In the genomic region with DNA sequence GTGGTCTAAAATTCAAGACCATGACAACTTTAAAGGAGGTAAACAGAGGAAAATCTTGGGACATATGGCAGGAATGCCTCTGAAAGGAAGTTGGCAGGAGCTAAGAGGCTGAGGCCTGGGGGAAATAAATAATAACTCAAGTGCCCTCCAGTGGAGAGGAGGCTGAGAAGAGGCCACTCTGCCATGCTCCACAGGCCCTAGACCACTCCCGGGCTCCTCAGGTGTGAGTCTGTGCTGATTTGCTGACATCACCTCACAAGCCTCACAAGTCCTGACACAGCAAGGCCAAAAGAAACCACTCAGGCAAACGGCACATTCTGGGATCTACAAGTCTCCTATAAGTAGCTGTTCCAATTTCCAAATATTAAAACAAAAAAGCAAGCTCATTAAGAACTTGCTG, we compare ENCODE assay signal across 2 cellular contexts.
TF ChIP-seq lines count a peak whose summit lies in the region.

No MANE protein-coding gene starts in this region.

TF ChIP-seq in GM23338, 12 proteins besides CTCF, POLR2A, EP300 and RAD21:
- TF ChIP-seq EZH2phosphoT487 (IDR thresholded peaks at IDR 0.05; ENCODE audit: unreplicated experiment): no peak

TF ChIP-seq in H1, 55 proteins besides CTCF, POLR2A, EP300 and RAD21:
- no peak for TF ChIP-seq ZNF274 (IDR thresholded peaks at IDR 0.05; ENCODE audit: borderline replicate concordance, extremely low read depth, low read length)
- TF ChIP-seq BACH1 (IDR thresholded peaks at IDR 0.05; ENCODE audit: low read length): peak; percentile 78
